21 cellular contexts compared by ENCODE assay signal in the genomic region with DNA sequence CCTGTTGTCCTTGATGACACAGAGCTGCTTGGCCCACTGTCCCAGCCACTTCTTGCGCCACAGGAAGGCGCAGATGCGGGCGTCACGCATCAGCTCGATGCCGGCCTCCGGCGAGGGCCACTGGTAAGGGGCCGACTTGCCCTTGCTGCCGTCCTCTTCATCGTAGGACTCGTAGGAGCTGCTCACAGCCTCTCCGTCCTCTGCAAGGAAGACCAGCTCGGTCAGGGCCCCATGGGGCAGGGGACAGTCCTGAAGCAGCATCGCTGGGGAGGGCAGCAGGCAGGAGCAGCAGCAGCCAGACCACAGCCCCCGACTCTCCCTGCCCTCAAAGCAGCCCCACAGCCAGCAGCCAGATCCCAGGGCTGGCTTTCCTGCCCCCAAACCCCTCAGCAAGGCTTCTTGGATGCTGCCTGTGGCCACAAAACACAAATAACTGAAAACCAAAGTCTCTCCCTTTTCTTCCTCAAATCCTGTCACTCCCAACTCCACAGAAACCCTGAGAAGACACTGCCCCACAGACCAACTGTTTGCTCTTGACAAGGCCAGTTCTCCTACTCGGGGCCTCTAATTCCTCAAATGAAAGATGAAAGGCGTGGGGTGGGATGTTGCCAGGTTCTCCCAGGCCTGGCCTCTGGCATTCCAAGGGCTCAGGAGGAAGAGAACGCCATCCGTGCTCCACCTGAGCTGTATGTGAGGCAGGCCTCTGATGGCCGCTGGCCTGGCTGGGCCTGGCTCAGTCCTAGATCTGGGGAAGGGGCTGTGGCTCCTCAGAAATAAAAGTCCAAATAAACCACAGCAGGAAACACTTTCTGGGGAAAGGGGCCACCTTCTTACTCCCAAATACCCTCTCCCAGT.
A peak's percentile ranks its signal among the peaks of the same experiment; 100 is the strongest.
DNase-seq lines count a peak whose midpoint lies in the region; ATAC-seq and TF ChIP-seq lines count a peak whose summit lies in the region.
"Had no signal": no experiment of that assay in that cellular context is flagged by ENCODE, and none has a peak within 500 bp of the region (broad histone marks: within the 10 kb centered on the region; RNA-seq: fewer than 3 reads in every experiment).

No MANE protein-coding gene starts in this region.

- H3K9me3 ChIP-seq in Panc1 (ENCODE audit: control insufficient read depth, insufficient read depth, low read depth, low read length), result no peaks in the 10 kb centered on the region
- H3K9me3 ChIP-seq: A549, Peyer's patch, SJCRH30 had no signal

- intact Hi-C loops in Panc1 (cut with micrococcal nuclease; ENCODE audit: unreplicated experiment) (no loop called here), sciatic nerve (cut with DNase I) (no loop called here)

- H3K36me3 Mint-ChIP-seq in nephron progenitor cell (ENCODE audit: low read depth) (peaks cover 15% of the 10 kb centered on the region), type B pancreatic cell (no peaks in the 10 kb centered on the region)
- H3K36me3 Mint-ChIP-seq: CD14-positive monocyte had no signal

- TF ChIP-seq CTCF in Panc1 (IDR thresholded peaks at IDR 0.05), result no peak
- no peak for TF ChIP-seq CTCF in coronary artery (IDR thresholded peaks at IDR 0.05)
- TF ChIP-seq CTCF in nephron progenitor cell (IDR thresholded peaks at IDR 0.05), result no peak
- TF ChIP-seq CTCF in type B pancreatic cell (conservative IDR thresholded peaks at IDR 0.05), result no peak

- no TSS peak for BruUV-seq in Panc1 (replicated peaks; lab: Mats Ljungman, UMichigan)

- DNase-seq in Panc1 (ENCODE audit: low read depth, low spot score) (no peak), coronary artery (ENCODE audit: low spot score) (peak; percentile 71), nephron progenitor cell (no peak), sciatic nerve (ENCODE audit: low spot score) (peak; percentile 43), NCI-H1092 (lab: John Stamatoyannopoulos, UW) (no peak), foreskin melanocyte (no peak), type B pancreatic cell (ENCODE audit: extremely low spot score, unreplicated experiment) (no peak)
- DNase-seq: DMS79, KBM-7, NCI-H1105, NCI-H2029 treated with DMSO at 0.1 percent for 48 hours, NCI-H345, NCI-H524, NCI-H774, SJCRH30 had no signal

- H3K4me3 ChIP-seq in Panc1 (ENCODE audit: low read depth in 2 of 2, low read length in 2 of 2) (no peak overlapping the region), coronary artery (no peak overlapping the region)
- H3K4me3 ChIP-seq: A549, Peyer's patch, SJCRH30 had no signal

- in situ Hi-C loops in Panc1 (cut with HindIII; ENCODE audit: low pct_unique_long_range_greater_than_20kb, low sequenced_read_pairs), result no loop called here

- H3K9me3 Mint-ChIP-seq in nephron progenitor cell (no peaks in the 10 kb centered on the region), type B pancreatic cell (no peaks in the 10 kb centered on the region)

- peaks cover 2% of the 10 kb centered on the region; the same call in 1 of the 2 replicates for H3K36me3 ChIP-seq in Panc1 (ENCODE audit: control insufficient read depth, insufficient read depth, low read length)
- H3K36me3 ChIP-seq: SJCRH30 had no signal

- H3K4me1 Mint-ChIP-seq in nephron progenitor cell (peaks cover 30% of the 10 kb centered on the region), type B pancreatic cell (ENCODE audit: unreplicated experiment) (peaks cover 3% of the 10 kb centered on the region)
- H3K4me1 Mint-ChIP-seq: B cell, CD14-positive monocyte had no signal

- POLR2A ChIA-PET in Panc1 (lab: Charles Lee), result no interaction called here

- H3K27me3 ChIP-seq in Panc1 (ENCODE audit: control insufficient read depth, insufficient read depth, low read length), result no peaks in the 10 kb centered on the region
- H3K27me3 ChIP-seq: Peyer's patch, SJCRH30 had no signal

- ATAC-seq in Panc1 (no peak), sciatic nerve (no peak), HG02571 (IDR thresholded peaks at IDR 0.05; ENCODE audit: unreplicated experiment) (no peak)
- ATAC-seq: A549, HepG2 had no signal

- CTCF ChIA-PET in Panc1 (lab: Charles Lee), result interaction anchor here (0.6 kb wide), 1 partner anchor 212 kb away, joined by 5 read pairs; no protein-coding TSS in a partner anchor

- 0 out of 2 replicates have a peak overlapping the region, but pooled peaks have one; percentile 7 for H3K27ac ChIP-seq in Panc1 (ENCODE audit: low read length)
- H3K27ac ChIP-seq in coronary artery, result no peak overlapping the region
- H3K27ac ChIP-seq: Peyer's patch, SJCRH30 had no signal

- no peaks in the 10 kb centered on the region for H3K27me3 Mint-ChIP-seq in nephron progenitor cell (ENCODE audit: low read depth, poor library complexity)
- peaks cover 4% of the 10 kb centered on the region for H3K27me3 Mint-ChIP-seq in type B pancreatic cell

- no peaks in the 10 kb centered on the region; the same call in 1 of the 2 replicates for H3K4me1 ChIP-seq in Panc1 (ENCODE audit: control insufficient read depth, insufficient read depth, low read length)
- H3K4me1 ChIP-seq: Peyer's patch, SJCRH30 had no signal

- peak overlapping the region; percentile 73 for H3K27ac Mint-ChIP-seq in nephron progenitor cell
- no peak overlapping the region for H3K27ac Mint-ChIP-seq in type B pancreatic cell
- H3K27ac Mint-ChIP-seq: B cell, CD14-positive monocyte had no signal

- H3K4me3 Mint-ChIP-seq in nephron progenitor cell (no peak overlapping the region), type B pancreatic cell (no peak overlapping the region)
- H3K4me3 Mint-ChIP-seq: B cell had no signal

Comparison
In these comparisons a context has a peak if more than half of its experiments do, and no peak if none do; other contexts are left out.
1. DNase-seq: peak in coronary artery (single experiment) and sciatic nerve (single experiment); none in Panc1 (single experiment), nephron progenitor cell (single experiment), NCI-H1092 (single experiment), foreskin melanocyte (single experiment) and type B pancreatic cell (single experiment).